Comparison of ENCODE assay signal across 35 cellular contexts in the genomic region with DNA sequence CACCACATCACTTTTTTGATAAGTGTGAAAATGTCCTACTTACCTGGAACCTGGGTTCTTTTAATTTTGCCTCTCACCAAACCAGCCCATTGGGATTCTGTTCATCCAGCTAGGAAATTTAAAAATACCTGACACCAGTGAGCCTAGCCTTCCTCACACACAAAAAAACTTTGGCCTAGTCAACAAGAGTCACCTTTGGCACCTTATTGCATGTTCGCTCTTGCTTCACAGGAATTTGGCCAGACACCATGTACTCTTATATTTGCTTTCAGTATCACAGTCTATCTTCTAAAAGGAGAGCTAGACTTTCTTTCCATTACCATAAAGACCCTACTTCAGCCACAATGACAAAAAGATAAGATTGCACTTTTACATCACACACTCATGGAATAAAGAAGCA.
"Had no signal": no experiment of that assay in that cellular context is flagged by ENCODE, and none has a peak within 500 bp of the region (broad histone marks: within the 10 kb centered on the region; RNA-seq: fewer than 3 reads in every experiment).

No MANE protein-coding gene starts in this region.

- DNase-seq: Karpas-422, Kasumi-1, MG63, MM.1S, MV-4-11, NCI-H1048, NCI-H1092, NCI-H1092 treated with DMSO at 0.1 percent for 48 hours, NCI-H1105, NCI-H1105 treated with DMSO at 0.1 percent for 48 hours, NCI-H1417, NCI-H1417 treated with DMSO at 0.1 percent for 48 hours, NCI-H1436, NCI-H1436 treated with DMSO at 0.1 percent for 48 hours, NCI-H146, NCI-H1694, NCI-H1694 treated with DMSO at 0.1 percent for 48 hours, NCI-H187, NCI-H187 treated with DMSO at 0.1 percent for 48 hours, NCI-H1930, NCI-H2029, NCI-H2029 treated with DMSO at 0.1 percent for 48 hours, NCI-H2081, NCI-H2081 treated with DMSO at 0.1 percent for 48 hours, NCI-H2107, NCI-H2171, NCI-H2171 treated with DMSO at 0.1 percent for 48 hours, NCI-H2227 treated with DMSO at 0.1 percent for 48 hours, NCI-H226, NCI-H345, NCI-H446, NCI-H446 treated with DMSO at 0.1 percent for 48 hours, NCI-H510A, NCI-H510A treated with DMSO at 0.1 percent for 48 hours had no signal

- H3K9ac ChIP-seq: KMS-11 had no signal

- H3K27me3 ChIP-seq: MG63 had no signal

- H3K4me3 ChIP-seq: MG63 had no signal

- H3K9me3 ChIP-seq: MG63 had no signal

- H3K36me3 ChIP-seq: MG63 had no signal

- H3K27ac ChIP-seq: KMS-11 had no signal

- H3K4me2 ChIP-seq: KMS-11 had no signal
